Comparison of ENCODE assay signal across 1 cellular context in genomic region chr12:118188690-118189371, GRCh38.
TF ChIP-seq lines count a peak whose summit lies in the region.

No MANE protein-coding gene starts in this region.

TF ChIP-seq in SK-N-SH, 30 proteins besides CTCF, POLR2A, EP300 and RAD21 (continued from another document):
- TF ChIP-seq POLR2AphosphoS5 (IDR thresholded peaks at IDR 0.05; ENCODE audit: low read depth, low read length): peak; percentile 27; the same call in 1 of the 2 replicates
- TF ChIP-seq FOSL2 (IDR thresholded peaks at IDR 0.05; ENCODE audit: borderline replicate concordance, low read depth): no peak
- TF ChIP-seq TAF1 (IDR thresholded peaks at IDR 0.05; ENCODE audit: borderline replicate concordance, low read depth, low read length): no peak
TF ChIP-seq in SK-N-SH: peak in this region for 5.
